In the genomic region with DNA sequence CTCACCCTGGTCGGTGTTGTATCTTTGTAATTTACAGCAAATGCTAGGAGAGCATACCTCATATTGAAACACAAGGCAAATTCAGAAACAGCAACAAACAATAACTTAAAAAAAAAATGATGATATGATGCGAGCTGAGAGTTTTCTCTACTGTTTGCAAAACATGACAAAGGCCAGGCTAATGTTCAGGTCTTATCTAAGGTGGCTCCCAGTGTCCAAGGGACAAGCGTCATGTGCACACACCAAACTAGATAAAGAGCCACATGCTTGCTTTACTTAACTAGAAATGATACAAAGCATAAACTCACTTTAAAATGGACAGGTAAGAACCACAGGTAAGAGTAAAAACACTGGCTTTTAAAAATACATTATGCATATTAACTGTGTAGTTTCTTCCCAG, we compare ENCODE assay signal across 17 cellular contexts.
DNase-seq lines count a peak whose midpoint lies in the region; ATAC-seq and TF ChIP-seq lines count a peak whose summit lies in the region.
"Had no signal": no experiment of that assay in that cellular context is flagged by ENCODE, and none has a peak within 500 bp of the region (broad histone marks: within the 10 kb centered on the region; RNA-seq: fewer than 3 reads in every experiment).

No MANE protein-coding gene starts in this region.

- H3K4me1 ChIP-seq in hepatocyte (ENCODE audit: insufficient read depth) (peaks cover 51% of the 10 kb centered on the region), prostate gland (replicated peaks) (peaks cover 11% of the 10 kb centered on the region), thyroid gland (peaks cover 10 to 28% of the 10 kb centered on the region in 2 donors), left lung (peaks cover 6 to 39% of the 10 kb centered on the region in 2 donors)

- H3K79me2 ChIP-seq in hepatocyte, result peaks cover 51% of the 10 kb centered on the region

- TF ChIP-seq POLR2A in prostate gland (IDR thresholded peaks at IDR 0.05) (no peak), thyroid gland (IDR thresholded peaks at IDR 0.05) (no peak)

- ATAC-seq in left lung, result no peak
- ATAC-seq in HG03139 (IDR thresholded peaks at IDR 0.05; ENCODE audit: unreplicated experiment), result no peak
- ATAC-seq: activated naive CD4-positive, alpha-beta T cell treated with anti-CD3 and anti-CD28 coated beads, Interleukin-2, amount 50 U/mL, for 72 hours; gastrocnemius medialis had no signal

- H3K9ac ChIP-seq in SK-N-MC (ENCODE audit: insufficient read length), result no peak overlapping the region

- intact Hi-C loops in prostate gland (cut with DNase I), result no loop called here
- intact Hi-C loops in thyroid gland (cut with DNase I), result no loop called here
- intact Hi-C loops in left lung (cut with DNase I), result no loop called here

- H3K36me3 ChIP-seq in SK-N-MC (ENCODE audit: insufficient read depth, low read length), result no peaks in the 10 kb centered on the region
- no peaks in the 10 kb centered on the region for H3K36me3 ChIP-seq in hepatocyte (replicated peaks; ENCODE audit: insufficient read depth, low read depth)
- H3K36me3 ChIP-seq in prostate gland, result no peaks in the 10 kb centered on the region
- H3K36me3 ChIP-seq in thyroid gland, result no peaks in the 10 kb centered on the region
- H3K36me3 ChIP-seq in left lung, result no peaks in the 10 kb centered on the region
- H3K36me3 ChIP-seq: gastrocnemius medialis, SJCRH30 had no signal

- H2AFZ ChIP-seq in hepatocyte, result no peak overlapping the region

- TF ChIP-seq CTCF in hepatocyte (IDR thresholded peaks at IDR 0.05; ENCODE audit: poor library complexity) (no peak), prostate gland (IDR thresholded peaks at IDR 0.05) (no peak), thyroid gland (IDR thresholded peaks at IDR 0.05) (no peak), left lung (IDR thresholded peaks at IDR 0.05) (no peak)

- H3K4me2 ChIP-seq in hepatocyte, result peak overlapping the region; percentile 62

- DNase-seq in DMS53 (lab: John Stamatoyannopoulos, UW) (peak; percentile 45), DMS53 treated with DMSO at 0.1 percent for 48 hours (lab: John Stamatoyannopoulos, UW; ENCODE audit: unreplicated experiment) (no peak), SK-N-MC (ENCODE audit: low read depth, low spot score) (no peak), hepatocyte (ENCODE audit: low spot score) (peak; percentile 60), prostate gland (ENCODE audit: low spot score) (no peak), thyroid gland (no peak), left lung (no peak)
- DNase-seq: activated CD4-positive, alpha-beta memory T cell treated with anti-CD3 and anti-CD28 coated beads, Interleukin-2, amount 10 ng/mL, durations not matched to agents 7 days and 5 days; caudate nucleus; COR-L47; gastrocnemius medialis; NCI-H2107; NK-92 treated with Interleukin-12 subunit alpha and Interleukin-12 subunit beta, amount 100 ng/mL, for 24 hours; SJCRH30; stimulated activated CD4-positive, alpha-beta T cell treated with anti-CD3 and anti-CD28 coated beads, Interleukin-1b, Interleukin-23, amount 100 ng/mL, for 48 hours had no signal

- H3K4me3 ChIP-seq in SK-N-MC, result no peak overlapping the region
- H3K4me3 ChIP-seq in hepatocyte, result no peak overlapping the region
- H3K4me3 ChIP-seq in prostate gland, result no peak overlapping the region
- H3K4me3 ChIP-seq in thyroid gland (replicated peaks in 1 of 3), result no peak overlapping the region
- H3K4me3 ChIP-seq in left lung, result no peak overlapping the region
- H3K4me3 ChIP-seq: gastrocnemius medialis, SJCRH30 had no signal

- peak overlapping the region; percentile 100; the same call in 1 of the 2 replicates for H3K27ac ChIP-seq in SK-N-MC
- H3K27ac ChIP-seq in hepatocyte, result peak overlapping the region; percentile 87
- H3K27ac ChIP-seq in prostate gland, result peak overlapping the region; percentile 28 to 67
- no peak overlapping the region for H3K27ac ChIP-seq in thyroid gland
- peak overlapping the region in 1 of 2 donors; percentile 5 for H3K27ac ChIP-seq in left lung

- no peaks in the 10 kb centered on the region for H4K20me1 ChIP-seq in hepatocyte (ENCODE audit: insufficient read depth, poor library complexity, severe bottlenecking)

- H3K9me2 ChIP-seq in hepatocyte (replicated peaks; ENCODE audit: insufficient read depth), result no peaks in the 10 kb centered on the region

- WGBS in hepatocyte (ENCODE audit: low lambda C conversion rate, missing lambda C conversion rate), result 59% methylated on average over 3 of the region's 3 CpGs
- WGBS in prostate gland, result 82% methylated on average over 3 of the region's 3 CpGs
- 96% methylated on average over 3 of the region's 3 CpGs for WGBS in thyroid gland, 2 donors

- H3K9me3 ChIP-seq in SK-N-MC (ENCODE audit: low read depth, low read length), result no peaks in the 10 kb centered on the region
- no peaks in the 10 kb centered on the region for H3K9me3 ChIP-seq in hepatocyte (ENCODE audit: low read depth)
- H3K9me3 ChIP-seq in prostate gland, result no peaks in the 10 kb centered on the region
- H3K9me3 ChIP-seq in thyroid gland, result no peaks in the 10 kb centered on the region
- no peaks in the 10 kb centered on the region for H3K9me3 ChIP-seq in left lung
- H3K9me3 ChIP-seq: gastrocnemius medialis, SJCRH30 had no signal

- H3K27me3 ChIP-seq in hepatocyte, result no peaks in the 10 kb centered on the region
- H3K27me3 ChIP-seq in prostate gland (replicated peaks; ENCODE audit: insufficient read depth), result no peaks in the 10 kb centered on the region
- H3K27me3 ChIP-seq in thyroid gland, result no peaks in the 10 kb centered on the region
- H3K27me3 ChIP-seq in left lung, result no peaks in the 10 kb centered on the region
- H3K27me3 ChIP-seq: gastrocnemius medialis, SJCRH30 had no signal

Comparison
In these comparisons a context has a peak if more than half of its experiments do, and no peak if none do; other contexts are left out.
1. DNase-seq: peak in DMS53 (single experiment) and hepatocyte (single experiment); none in DMS53 treated with DMSO at 0.1 percent for 48 hours (single experiment), SK-N-MC (single experiment), prostate gland (single experiment), thyroid gland (0 of 2) and left lung (0 of 2).
2. H3K27ac ChIP-seq: peak in SK-N-MC (single experiment), hepatocyte (single experiment) and prostate gland (2 of 2); none in thyroid gland (0 of 3).